ENCODE assay signal across 16 cellular contexts in genomic region chr5:15425802-15426201, GRCh38.
DNase-seq lines count a peak whose midpoint lies in the region; ATAC-seq and TF ChIP-seq lines count a peak whose summit lies in the region.
"Had no signal": no experiment of that assay in that cellular context is flagged by ENCODE, and none has a peak within 500 bp of the region (broad histone marks: within the 10 kb centered on the region; RNA-seq: fewer than 3 reads in every experiment).

No MANE protein-coding gene starts in this region.

- no peaks in the 10 kb centered on the region for H3K9me3 ChIP-seq in subcutaneous abdominal adipose tissue (ENCODE audit: control insufficient read depth in 5 of 5, low read length in 5 of 5)
- H3K9me3 ChIP-seq in adrenal gland (replicated peaks in 1 of 3): no peaks in the 10 kb centered on the region
- H3K9me3 ChIP-seq: HAP-1 had no signal

- intact Hi-C loops in adrenal gland (cut with DNase I): no loop called here

- H3K9me3 Mint-ChIP-seq in WTC11: no peaks in the 10 kb centered on the region
- H3K9me3 Mint-ChIP-seq in activated CD8-positive, alpha-beta T cell treated with anti-CD3 and anti-CD28 coated beads, Interleukin-2, amount 10 ng/mL, durations not matched to agents 7 days and 5 days (ENCODE audit: insufficient read depth): peaks cover 1% of the 10 kb centered on the region
- H3K9me3 Mint-ChIP-seq: activated T-helper 17 cell treated with anti-CD3 and anti-CD28 coated beads, Interleukin-2, amount 50 U/mL, for 72 hours had no signal

- peaks cover 18% of the 10 kb centered on the region for H3K4me1 Mint-ChIP-seq in WTC11
- no peaks in the 10 kb centered on the region for H3K4me1 Mint-ChIP-seq in activated CD8-positive, alpha-beta T cell treated with anti-CD3 and anti-CD28 coated beads, Interleukin-2, amount 10 ng/mL, durations not matched to agents 7 days and 5 days (ENCODE audit: low read depth)
- H3K4me1 Mint-ChIP-seq: activated T-helper 17 cell treated with anti-CD3 and anti-CD28 coated beads, Interleukin-2, amount 50 U/mL, for 72 hours; CD4-positive, CD25-positive, alpha-beta regulatory T cell had no signal

- peak; percentile 83 for ATAC-seq in WTC11
- no peak for ATAC-seq in activated CD8-positive, alpha-beta T cell treated with anti-CD3 and anti-CD28 coated beads, Interleukin-2, amount 10 ng/mL, durations not matched to agents 7 days and 5 days
- ATAC-seq: activated T-helper 17 cell treated with anti-CD3 and anti-CD28 coated beads, Interleukin-2, amount 50 U/mL, for 72 hours; foreskin keratinocyte; natural killer cell treated with Interleukin-12 subunit alpha and Interleukin-12 subunit beta and Interleukin-15 and Interleukin-18, amount 100 ng/mL, for 72 hours had no signal

- no peak overlapping the region for H3K9ac ChIP-seq in subcutaneous abdominal adipose tissue (ENCODE audit: low read length in 5 of 5)

- TF ChIP-seq CTCF in WTC11 (IDR thresholded peaks at IDR 0.05) (no peak), fibroblast of villous mesenchyme (IDR thresholded peaks at IDR 0.05; ENCODE audit: insufficient read depth, low read depth, low read length) (no peak), adrenal gland (IDR thresholded peaks at IDR 0.05) (no peak)

- CTCF ChIA-PET in WTC11 (lab: Charles Lee): interaction anchor here (0.5 to 1.9 kb wide), 3 partner anchors 116 to 638 kb away, joined by 4 to 6 read pairs (median 5); no protein-coding TSS in a partner anchor
- CTCF ChIA-PET in activated CD8-positive, alpha-beta T cell treated with anti-CD3 and anti-CD28 coated beads, Interleukin-2, amount 10 ng/mL, durations not matched to agents 7 days and 5 days (lab: Charles Lee): no interaction called here

- no peaks in the 10 kb centered on the region for H3K36me3 Mint-ChIP-seq in WTC11
- no peaks in the 10 kb centered on the region for H3K36me3 Mint-ChIP-seq in activated CD8-positive, alpha-beta T cell treated with anti-CD3 and anti-CD28 coated beads, Interleukin-2, amount 10 ng/mL, durations not matched to agents 7 days and 5 days (ENCODE audit: low read depth)
- H3K36me3 Mint-ChIP-seq: CD4-positive, CD25-positive, alpha-beta regulatory T cell had no signal

- peak overlapping the region; percentile 18 for H3K4me3 Mint-ChIP-seq in WTC11
- no peak overlapping the region for H3K4me3 Mint-ChIP-seq in activated CD8-positive, alpha-beta T cell treated with anti-CD3 and anti-CD28 coated beads, Interleukin-2, amount 10 ng/mL, durations not matched to agents 7 days and 5 days
- H3K4me3 Mint-ChIP-seq: activated T-helper 17 cell treated with anti-CD3 and anti-CD28 coated beads, Interleukin-2, amount 50 U/mL, for 72 hours; CD4-positive, CD25-positive, alpha-beta regulatory T cell; natural killer cell treated with Interleukin-12 subunit alpha and Interleukin-12 subunit beta and Interleukin-15 and Interleukin-18, amount 100 ng/mL, for 72 hours had no signal

- no peak for TF ChIP-seq POLR2A in adrenal gland (IDR thresholded peaks at IDR 0.05)

- H3K4me1 ChIP-seq in subcutaneous abdominal adipose tissue (ENCODE audit: control insufficient read depth in 5 of 5, insufficient read depth in 5 of 5, low read length in 5 of 5) (peaks cover 0 to 9% (median 4%) of the 10 kb centered on the region in 5 donors), adrenal gland (replicated peaks in 1 of 2) (peaks cover 0 to 5% of the 10 kb centered on the region in 2 donors)
- H3K4me1 ChIP-seq: foreskin keratinocyte, HAP-1 had no signal

- H3K27me3 ChIP-seq in subcutaneous abdominal adipose tissue (ENCODE audit: control insufficient read depth in 5 of 5, insufficient read depth in 4 of 5, low read length in 5 of 5): peaks cover 0 to 5% (median 0%) of the 10 kb centered on the region in 5 donors
- H3K27me3 ChIP-seq in adrenal gland: no peaks in the 10 kb centered on the region
- H3K27me3 ChIP-seq: foreskin keratinocyte had no signal

- WGBS in adrenal gland, 4 donors: 30 to 44% (median 34%) methylated on average over 4 to 5 of the region's 5 CpGs

- no peaks in the 10 kb centered on the region for H3K27me3 Mint-ChIP-seq in WTC11 (ENCODE audit: low read depth)
- H3K27me3 Mint-ChIP-seq in activated CD8-positive, alpha-beta T cell treated with anti-CD3 and anti-CD28 coated beads, Interleukin-2, amount 10 ng/mL, durations not matched to agents 7 days and 5 days (ENCODE audit: low read depth): no peaks in the 10 kb centered on the region
- H3K27me3 Mint-ChIP-seq: activated T-helper 17 cell treated with anti-CD3 and anti-CD28 coated beads, Interleukin-2, amount 50 U/mL, for 72 hours; CD4-positive, CD25-positive, alpha-beta regulatory T cell; natural killer cell treated with Interleukin-12 subunit alpha and Interleukin-12 subunit beta and Interleukin-15 and Interleukin-18, amount 100 ng/mL, for 72 hours had no signal

- POLR2A ChIA-PET in WTC11 (lab: Charles Lee): no interaction called here
- POLR2A ChIA-PET in activated CD8-positive, alpha-beta T cell treated with anti-CD3 and anti-CD28 coated beads, Interleukin-2, amount 10 ng/mL, durations not matched to agents 7 days and 5 days (lab: Charles Lee): no interaction called here

- DNase-seq in WTC11 (ENCODE audit: low spot score) (no peak), fibroblast of villous mesenchyme (ENCODE audit: low read depth) (peak; percentile 1), myocyte (ENCODE audit: low read depth) (peak; percentile 3), adrenal gland (no peak), NCI-H1105 (lab: John Stamatoyannopoulos, UW) (no peak), islet precursor cell (no peak)
- DNase-seq in activated CD8-positive, alpha-beta T cell treated with anti-CD3 and anti-CD28 coated beads, Interleukin-2, amount 10 ng/mL, durations not matched to agents 7 days and 5 days: no peak
- DNase-seq: activated CD4-positive, alpha-beta T cell treated with anti-CD3 and anti-CD28 coated beads, Interleukin-2, amount 50 U/mL, for 48 hours; anterior cingulate cortex; CD4-positive, CD25-positive, alpha-beta regulatory T cell; foreskin keratinocyte; NCI-H1694 treated with DMSO at 0.1 percent for 48 hours had no signal

- H3K4me3 ChIP-seq in fibroblast of villous mesenchyme (ENCODE audit: low read depth, low read length): no peak overlapping the region
- H3K4me3 ChIP-seq in subcutaneous abdominal adipose tissue (ENCODE audit: low read depth in 1 of 5, low read length in 5 of 5): peak overlapping the region; percentile 14 to 54 (median 47)
- no peak overlapping the region for H3K4me3 ChIP-seq in adrenal gland
- H3K4me3 ChIP-seq: HAP-1 had no signal

- H3K36me3 ChIP-seq in subcutaneous abdominal adipose tissue (ENCODE audit: control insufficient read depth in 5 of 5, insufficient read depth in 5 of 5, low read length in 5 of 5) (no peaks in the 10 kb centered on the region), adrenal gland (replicated peaks in 1 of 2) (no peaks in the 10 kb centered on the region)
- H3K36me3 ChIP-seq: HAP-1 had no signal

- H3K27ac Mint-ChIP-seq in WTC11: peak overlapping the region; percentile 60; the same call in 1 of the 2 replicates
- H3K27ac Mint-ChIP-seq in activated CD8-positive, alpha-beta T cell treated with anti-CD3 and anti-CD28 coated beads, Interleukin-2, amount 10 ng/mL, durations not matched to agents 7 days and 5 days: no peak overlapping the region
- H3K27ac Mint-ChIP-seq: activated T-helper 17 cell treated with anti-CD3 and anti-CD28 coated beads, Interleukin-2, amount 50 U/mL, for 72 hours; CD4-positive, CD25-positive, alpha-beta regulatory T cell; natural killer cell treated with Interleukin-12 subunit alpha and Interleukin-12 subunit beta and Interleukin-15 and Interleukin-18, amount 100 ng/mL, for 72 hours had no signal

- H3K27ac ChIP-seq in subcutaneous abdominal adipose tissue (ENCODE audit: low read depth, low read length) (no peak overlapping the region), adrenal gland (no peak overlapping the region)
- H3K27ac ChIP-seq: foreskin keratinocyte had no signal

TF ChIP-seq in WTC11, 78 proteins besides CTCF, POLR2A, EP300 and RAD21 (continues in another document):
- no peak for TF ChIP-seq ZSCAN18 (CRISPR knock-in tag; IDR thresholded peaks at IDR 0.05)
- no peak for TF ChIP-seq IRF2 (CRISPR knock-in tag; IDR thresholded peaks at IDR 0.05; ENCODE audit: borderline replicate concordance, low read depth)
- TF ChIP-seq, protein P1, sequence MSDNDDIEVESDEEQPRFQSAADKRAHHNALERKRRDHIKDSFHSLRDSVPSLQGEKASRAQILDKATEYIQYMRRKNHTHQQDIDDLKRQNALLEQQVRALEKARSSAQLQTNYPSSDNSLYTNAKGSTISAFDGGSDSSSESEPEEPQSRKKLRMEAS (CRISPR knock-in tag; IDR thresholded peaks at IDR 0.05): no peak
- no peak for TF ChIP-seq FOXK1 (CRISPR knock-in tag; IDR thresholded peaks at IDR 0.05)
- no peak for TF ChIP-seq ZBTB43 (CRISPR knock-in tag; IDR thresholded peaks at IDR 0.05)
- no peak for TF ChIP-seq GTF2I (CRISPR knock-in tag; conservative IDR thresholded peaks at IDR 0.05)
- no peak for TF ChIP-seq OVOL2 (CRISPR knock-in tag; IDR thresholded peaks at IDR 0.05; ENCODE audit: borderline replicate concordance)

Comparison
In these comparisons a context has a peak if more than half of its experiments do, and no peak if none do; other contexts are left out.
1. DNase-seq: peak in fibroblast of villous mesenchyme (single experiment) and myocyte (single experiment); none in WTC11 (single experiment), adrenal gland (0 of 7), NCI-H1105 (single experiment), activated CD8-positive, alpha-beta T cell treated with anti-CD3 and anti-CD28 coated beads, Interleukin-2, amount 10 ng/mL, durations not matched to agents 7 days and 5 days (single experiment) and islet precursor cell (single experiment).
2. H3K4me3 ChIP-seq: peak in subcutaneous abdominal adipose tissue (5 of 5); none in fibroblast of villous mesenchyme (single experiment) and adrenal gland (0 of 4).